7 cellular contexts compared by ENCODE assay signal in the genomic region with DNA sequence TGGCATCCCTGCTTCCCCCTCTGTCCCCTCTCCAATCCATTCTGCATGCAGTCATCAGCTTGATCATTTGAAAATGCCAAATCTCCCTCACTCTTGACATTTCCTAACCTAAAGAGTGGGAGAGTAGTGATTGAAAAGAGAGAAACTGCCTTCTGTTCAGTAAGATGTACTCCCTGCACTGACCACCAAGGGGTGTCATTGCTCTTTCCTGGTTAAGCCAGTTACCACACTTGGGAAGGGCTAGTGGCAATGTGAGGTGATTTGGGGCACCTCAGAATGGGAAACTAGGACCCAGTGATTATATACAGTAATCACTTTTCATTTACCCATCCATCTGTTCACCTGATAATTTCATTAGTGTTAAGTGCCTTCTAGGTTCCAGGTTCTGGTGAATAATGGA. TPM values are rescaled to one million over a fixed set of nuclear protein-coding genes. Genes with fewer than 3 reads are reported as not detected.
DNase-seq lines count a peak whose midpoint lies in the region; ATAC-seq and TF ChIP-seq lines count a peak whose summit lies in the region.

No MANE protein-coding gene starts in this region.

- no peaks in the 10 kb centered on the region for H3K9me3 Mint-ChIP-seq in HFFc6

- H3K36me3 Mint-ChIP-seq in HFFc6 (ENCODE audit: low read depth), result peaks cover 18% of the 10 kb centered on the region

- peak; percentile 85 for TF ChIP-seq CTCF in HFFc6 (IDR thresholded peaks at IDR 0.05)

- H3K9me3 ChIP-seq in SJCRH30 (replicated peaks), result no peaks in the 10 kb centered on the region

- DNase-seq in DMS79 (lab: John Stamatoyannopoulos, UW), result peak; percentile 9
- peak; percentile 31 for DNase-seq in HFFc6
- DNase-seq in SJCRH30, result peak; percentile 53 to 74
- peak; percentile 15 for DNase-seq in effector CD4-positive, alpha-beta T cell
- peak; percentile 11 for DNase-seq in middle frontal gyrus (ENCODE audit: extremely low spot score, low spot score)
- DNase-seq in OCI-M2 (lab: John Stamatoyannopoulos, UW; ENCODE audit: unreplicated experiment), result no peak

- H3K4me3 ChIP-seq in SJCRH30, result no peak overlapping the region

- no peak overlapping the region for H3K27ac Mint-ChIP-seq in HFFc6

- no peak overlapping the region for H3K27ac ChIP-seq in SJCRH30

- peaks cover 33% of the 10 kb centered on the region for H3K36me3 ChIP-seq in SJCRH30

- no peaks in the 10 kb centered on the region for H3K4me1 Mint-ChIP-seq in HFFc6 (ENCODE audit: low read depth)

- ATAC-seq in GM21529 (IDR thresholded peaks at IDR 0.05; ENCODE audit: unreplicated experiment), result no peak

- no peaks in the 10 kb centered on the region for H3K4me1 ChIP-seq in SJCRH30

- H3K27me3 Mint-ChIP-seq in HFFc6 (ENCODE audit: insufficient read depth), result no peaks in the 10 kb centered on the region; the same call in 1 of the 2 replicates

- H3K4me3 Mint-ChIP-seq in HFFc6, result no peak overlapping the region

- H3K27me3 ChIP-seq in SJCRH30, result no peaks in the 10 kb centered on the region

RNA-seq across cellular contexts. Expression of a gene that starts 6.9 kb away (rescaled TPM):
- not detected for total RNA-seq in HFFc6 (2021; fragmentation: NEBNext Ultra II Directional; extraction: Animal tissue kit (Norgen Biotek cat#: 25700))
- total RNA-seq in SJCRH30 (2014; rRNA removed; shearing (Covaris generic)), result 0.05 and 0.06 TPM in 2 replicates

RNA-seq across cellular contexts. Expression of a gene that starts 10.8 kb away (rescaled TPM):
- 1 to 10 TPM; 4.9 to 8.8 (median 6.0) TPM for total RNA-seq in HFFc6 (2021; fragmentation: NEBNext Ultra II Directional; extraction: Animal tissue kit (Norgen Biotek cat#: 25700))
- 3.5 and 3.8 TPM in 2 replicates for total RNA-seq in SJCRH30 (2014; rRNA removed; shearing (Covaris generic))

RNA-seq across cellular contexts. Expression of a gene that starts 11.0 kb away (rescaled TPM):
- 100 to 1,000 TPM; 115 to 169 (median 126) TPM for total RNA-seq in HFFc6 (2021; fragmentation: NEBNext Ultra II Directional; extraction: Animal tissue kit (Norgen Biotek cat#: 25700))
- 47.2 and 47.8 TPM in 2 replicates for total RNA-seq in SJCRH30 (2014; rRNA removed; shearing (Covaris generic))

RNA-seq across cellular contexts. Expression of a gene that starts 37.8 kb away (rescaled TPM):
- not detected for total RNA-seq in HFFc6 (2021; fragmentation: NEBNext Ultra II Directional; extraction: Animal tissue kit (Norgen Biotek cat#: 25700))
- total RNA-seq in SJCRH30 (2014; rRNA removed; shearing (Covaris generic)), result 0.12 and 0.23 TPM in 2 replicates

RNA-seq across cellular contexts. Expression of a gene that starts 39.1 kb away (rescaled TPM):
- total RNA-seq in HFFc6 (2021; fragmentation: NEBNext Ultra II Directional; extraction: Animal tissue kit (Norgen Biotek cat#: 25700)), result 10 to 100 TPM in 3 of 6 experiments, 1 to 10 TPM in 3; 8.9 to 12.3 (median 10.4) TPM
- 1.8 and 2.9 TPM in 2 replicates for total RNA-seq in SJCRH30 (2014; rRNA removed; shearing (Covaris generic))
